8 cellular contexts compared by ENCODE assay signal in genomic region chr7:105304040-105304895, GRCh38.
DNase-seq lines count a peak whose midpoint lies in the region; ATAC-seq and TF ChIP-seq lines count a peak whose summit lies in the region.

No MANE protein-coding gene starts in this region.

- H3K27ac ChIP-seq in ectodermal cell (ENCODE audit: insufficient read depth, low read depth, low read length, poor library complexity, severe bottlenecking) (peak overlapping the region; percentile 42), psoas muscle (no peak overlapping the region)

- H3K4me3 ChIP-seq in ectodermal cell (ENCODE audit: insufficient read depth, low read depth, low read length) (no peak overlapping the region), psoas muscle (no peak overlapping the region)

- H3K27me3 ChIP-seq in ectodermal cell (ENCODE audit: control insufficient read depth, insufficient read depth, low read length, poor library complexity, severe bottlenecking) (no peaks in the 10 kb centered on the region), psoas muscle (ENCODE audit: insufficient read depth in 3 of 3, low read length in 2 of 3) (no peaks in the 10 kb centered on the region)

- no peak for TF ChIP-seq EP300 in Ishikawa (IDR thresholded peaks at IDR 0.05; ENCODE audit: borderline replicate concordance)

- 87% methylated on average over 5 of the region's 5 CpGs for WGBS in ectodermal cell, 2 experiments
- WGBS in psoas muscle, 3 donors = 63 to 74% (median 68%) methylated on average over 5 of the region's 5 CpGs

- H3K9me3 ChIP-seq in ectodermal cell (ENCODE audit: control insufficient read depth, low read length) (no peaks in the 10 kb centered on the region), psoas muscle (no peaks in the 10 kb centered on the region)

- intact Hi-C loops in sciatic nerve (cut with DNase I) = no loop called here
- intact Hi-C loops in psoas muscle (cut with DNase I) = no loop called here

- H3K36me3 ChIP-seq in ectodermal cell (ENCODE audit: control insufficient read depth, insufficient read depth, low read length) (no peaks in the 10 kb centered on the region), psoas muscle (ENCODE audit: insufficient read depth in 1 of 2, low read depth in 1 of 2) (no peaks in the 10 kb centered on the region)

- DNase-seq in GM04503 (ENCODE audit: low read depth) (peak; percentile 26), sciatic nerve (ENCODE audit: low spot score) (no peak), NCI-H748 treated with DMSO at 0.1 percent for 48 hours (lab: John Stamatoyannopoulos, UW) (no peak), HPDE6-E6E7 (ENCODE audit: extremely low spot score) (no peak), psoas muscle (no peak)

- peak; percentile 71 for ATAC-seq in GM21619 (IDR thresholded peaks at IDR 0.05; ENCODE audit: unreplicated experiment)
- ATAC-seq in sciatic nerve = peak; percentile 83
- no peak for ATAC-seq in psoas muscle

- TF ChIP-seq CTCF in psoas muscle (IDR thresholded peaks at IDR 0.05) = no peak

- no peak for TF ChIP-seq RAD21 in Ishikawa (IDR thresholded peaks at IDR 0.05; ENCODE audit: low read depth)

- H3K4me1 ChIP-seq in ectodermal cell (ENCODE audit: control insufficient read depth, insufficient read depth, low read length) = no peaks in the 10 kb centered on the region
- peaks cover 27% of the 10 kb centered on the region for H3K4me1 ChIP-seq in psoas muscle

TF ChIP-seq in Ishikawa, 13 proteins besides CTCF, POLR2A, EP300 and RAD21:
- TF ChIP-seq TEAD4 (IDR thresholded peaks at IDR 0.05) = no peak
- no peak for TF ChIP-seq TAF1 (IDR thresholded peaks at IDR 0.05; ENCODE audit: low read depth)
- 0 out of 2 replicates have a peak, but pooled peaks have one; percentile 30 for TF ChIP-seq NFIC (IDR thresholded peaks at IDR 0.05)
- TF ChIP-seq MAX (IDR thresholded peaks at IDR 0.05) = no peak
- no peak for TF ChIP-seq USF1 (IDR thresholded peaks at IDR 0.05)
- no peak for TF ChIP-seq CREB1 (IDR thresholded peaks at IDR 0.05; ENCODE audit: low read depth)
TF ChIP-seq in Ishikawa: peak in this region for 1.

Comparison
In these comparisons a context has a peak if more than half of its experiments do, and no peak if none do; other contexts are left out.
1. ATAC-seq: peak in GM21619 (single experiment) and sciatic nerve (single experiment); none in psoas muscle (0 of 4).